In the genomic region with DNA sequence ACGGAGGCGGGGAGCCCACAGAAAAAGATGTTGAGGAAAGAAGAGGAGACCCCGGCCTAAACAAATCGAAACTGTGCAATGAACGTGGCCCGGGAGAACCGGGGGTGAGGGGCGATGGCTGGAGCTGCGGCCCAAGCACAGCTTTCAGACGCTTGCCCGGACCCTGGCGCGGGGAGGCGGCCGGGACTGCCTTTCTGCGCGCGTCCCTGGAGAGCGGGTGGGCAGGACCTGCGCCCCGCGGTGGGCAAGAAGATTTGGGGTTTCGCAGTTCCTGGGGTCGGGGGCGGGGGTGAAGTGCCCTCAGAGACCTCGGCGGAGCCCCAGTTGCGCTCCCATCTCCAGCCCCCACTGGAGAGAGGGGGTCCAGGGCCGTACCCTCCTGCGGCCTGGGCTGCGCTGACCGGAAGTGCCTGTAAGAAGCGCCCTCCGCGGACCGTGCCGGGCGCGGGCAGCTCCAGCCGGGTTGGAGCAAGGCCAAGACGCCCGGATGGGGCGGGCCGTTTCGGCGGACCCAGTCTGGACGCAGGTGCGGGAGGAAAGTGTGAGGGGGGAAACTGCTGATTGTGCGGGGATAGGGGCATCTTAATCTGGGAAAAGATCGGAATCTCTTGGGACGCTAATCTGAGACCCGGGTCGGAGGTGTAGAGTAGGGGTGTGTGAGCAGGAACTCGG, we compare ENCODE assay signal across 9 cellular contexts. TPM values are rescaled to one million over a fixed set of nuclear protein-coding genes. Genes with fewer than 3 reads are reported as not detected.
DNase-seq lines count a peak whose midpoint lies in the region; ATAC-seq, FAIRE-seq and TF ChIP-seq lines count a peak whose summit lies in the region.
"Had no signal": no experiment of that assay in that cellular context is flagged by ENCODE, and none has a peak within 500 bp of the region (broad histone marks: within the 10 kb centered on the region; RNA-seq: fewer than 3 reads in every experiment).

No MANE protein-coding gene starts in this region.

- no TSS peak for BruUV-seq in Panc1 (replicated peaks; lab: Mats Ljungman, UMichigan)

- POLR2A ChIA-PET in CD4-positive, alpha-beta T cell (lab: Charles Lee), result no interaction called here
- POLR2A ChIA-PET in Panc1 (lab: Charles Lee), result no interaction called here

- DNase-seq in CD4-positive, alpha-beta T cell, result no peak
- no peak for DNase-seq in Panc1 (ENCODE audit: low read depth, low spot score)
- DNase-seq in fibroblast of mammary gland (ENCODE audit: low read depth), result no peak
- peak in 3 of 6 donors; percentile 52 to 80 (median 72) for DNase-seq in pancreas
- no peak for DNase-seq in HCEC 1CT
- no peak for DNase-seq in NCI-H2081 treated with DMSO at 0.1 percent for 48 hours (lab: John Stamatoyannopoulos, UW)
- DNase-seq in epidermal melanocyte (ENCODE audit: insufficient read length, low spot score), result no peak

- no peaks in the 10 kb centered on the region for H3K9me3 Mint-ChIP-seq in CD4-positive, alpha-beta T cell

- no peak for FAIRE-seq in pancreas (lab: Jason Lieb, UNC)
- FAIRE-seq: GM12892 had no signal

- peak overlapping the region; percentile 41 to 54 for H3K4me3 ChIP-seq in Panc1 (ENCODE audit: low read depth in 2 of 2, low read length in 2 of 2)
- H3K4me3 ChIP-seq in fibroblast of mammary gland (ENCODE audit: control insufficient read depth, low read depth, low read length), result peak overlapping the region; percentile 56
- peak overlapping the region; percentile 26 to 67 (median 40) for H3K4me3 ChIP-seq in pancreas

- no peak overlapping the region for H3K27ac Mint-ChIP-seq in CD4-positive, alpha-beta T cell

- intact Hi-C loops in CD4-positive, alpha-beta T cell (cut with DNase I, micrococcal nuclease), result no loop called here
- intact Hi-C loops in Panc1 (cut with micrococcal nuclease; ENCODE audit: unreplicated experiment), result no loop called here
- intact Hi-C loops in pancreas (cut with DNase I), result no loop called here

- H3K36me3 ChIP-seq in Panc1 (ENCODE audit: control insufficient read depth, insufficient read depth, low read length), result no peaks in the 10 kb centered on the region
- H3K36me3 ChIP-seq in pancreas, result no peaks in the 10 kb centered on the region

- peak overlapping the region; percentile 73 for H3K4me3 Mint-ChIP-seq in CD4-positive, alpha-beta T cell

- no peaks in the 10 kb centered on the region for H3K36me3 Mint-ChIP-seq in CD4-positive, alpha-beta T cell (ENCODE audit: low read depth)

- WGBS in pancreas, 2 donors, result 1% methylated on average over 52 to 54 of the region's 54 CpGs

- no peak for ATAC-seq in CD4-positive, alpha-beta T cell (ENCODE audit: poor library complexity)
- peak; percentile 64 for ATAC-seq in Panc1
- peak; percentile 53 to 76 (median 68) for ATAC-seq in pancreas
- ATAC-seq in GM21723 (IDR thresholded peaks at IDR 0.05; ENCODE audit: unreplicated experiment), result no peak

- H3K27ac ChIP-seq in CD4-positive, alpha-beta T cell (ENCODE audit: low read depth, low read length), result no peak overlapping the region
- H3K27ac ChIP-seq in Panc1 (ENCODE audit: low read length) (no peak overlapping the region), pancreas (no peak overlapping the region)

- peaks cover 96% of the 10 kb centered on the region for H3K27me3 Mint-ChIP-seq in CD4-positive, alpha-beta T cell

- no peaks in the 10 kb centered on the region for H3K9me3 ChIP-seq in CD4-positive, alpha-beta T cell (ENCODE audit: control insufficient read depth, low read length)
- H3K9me3 ChIP-seq in Panc1 (ENCODE audit: control insufficient read depth, insufficient read depth, low read depth, low read length), result no peaks in the 10 kb centered on the region
- no peaks in the 10 kb centered on the region for H3K9me3 ChIP-seq in pancreas

- peaks cover 9% of the 10 kb centered on the region for H3K4me1 Mint-ChIP-seq in CD4-positive, alpha-beta T cell (ENCODE audit: low read depth)

- in situ Hi-C loops in Panc1 (cut with HindIII; ENCODE audit: low pct_unique_long_range_greater_than_20kb, low sequenced_read_pairs), result no loop called here

- peaks cover 100% of the 10 kb centered on the region for H3K27me3 ChIP-seq in CD4-positive, alpha-beta T cell (ENCODE audit: control insufficient read depth, insufficient read depth, low read length)
- peaks cover 5% of the 10 kb centered on the region for H3K27me3 ChIP-seq in Panc1 (ENCODE audit: control insufficient read depth, insufficient read depth, low read length)
- peaks cover 0 to 44% (median 5%) of the 10 kb centered on the region in 4 donors for H3K27me3 ChIP-seq in pancreas

- H3K4me1 ChIP-seq in Panc1 (ENCODE audit: control insufficient read depth, insufficient read depth, low read length), result no peaks in the 10 kb centered on the region
- peaks cover 0 to 10% (median 0%) of the 10 kb centered on the region in 3 donors for H3K4me1 ChIP-seq in pancreas

- CTCF ChIA-PET in CD4-positive, alpha-beta T cell (lab: Charles Lee), result no interaction called here
- CTCF ChIA-PET in Panc1 (lab: Charles Lee), result no interaction called here

- TF ChIP-seq CTCF in CD4-positive, alpha-beta T cell (IDR thresholded peaks at IDR 0.05), result no peak
- TF ChIP-seq CTCF in Panc1 (IDR thresholded peaks at IDR 0.05) (no peak), fibroblast of mammary gland (conservative IDR thresholded peaks at IDR 0.05; ENCODE audit: control insufficient read depth, insufficient read depth, low read depth, low read length) (no peak), pancreas (IDR thresholded peaks at IDR 0.05) (no peak)

RNA-seq across cellular contexts. Expression of gene EN1, which starts 11.6 kb away (rescaled TPM):
- total RNA-seq in CD4-positive, alpha-beta T cell, result not detected
- total RNA-seq in Panc1 (2021; ENCODE audit: unreplicated experiment) (0.26 TPM), pancreas (not detected)
- polyA plus RNA-seq in Panc1 (2012; ENCODE audit: insufficient read length), result 0.41 TPM
- not detected for polyA plus RNA-seq in pancreas

Comparison
In these comparisons a context has a peak if more than half of its experiments do, and no peak if none do; other contexts are left out.
1. ATAC-seq: peak in Panc1 (single experiment) and pancreas (4 of 4); none in CD4-positive, alpha-beta T cell (single experiment) and GM21723 (single experiment).
2. Peak in every context shown above with its lines, with median percentiles within 50 percentile points of each other: H3K4me3 ChIP-seq.